Comparison of ENCODE assay signal across 8 cellular contexts in genomic region chr11:119120639-119121007, GRCh38. TPM values are rescaled to one million over a fixed set of nuclear protein-coding genes. Genes with fewer than 3 reads are reported as not detected.
DNase-seq lines count a peak whose midpoint lies in the region; ATAC-seq, FAIRE-seq and TF ChIP-seq lines count a peak whose summit lies in the region.

No MANE protein-coding gene starts in this region.

- in situ Hi-C loops in ACHN (cut with HindIII; ENCODE audit: low pct_ligation_motif_present, low pct_unique_long_range_greater_than_20kb, low sequenced_read_pairs), result no loop called here

- H3K4me3 ChIP-seq in Peyer's patch, result peak overlapping the region; percentile 73 to 94 (median 82)
- H3K4me3 ChIP-seq in epithelial cell of esophagus (ENCODE audit: low read length), result peak overlapping the region; percentile 96

- H3K9me3 ChIP-seq in Peyer's patch, result no peaks in the 10 kb centered on the region

- no peak for TF ChIP-seq POLR2A in Peyer's patch (IDR thresholded peaks at IDR 0.05)
- TF ChIP-seq POLR2A in GM12892 (IDR thresholded peaks at IDR 0.05; ENCODE audit: low read depth, low read length), result no peak

- FAIRE-seq in GM12892 (lab: Jason Lieb, UNC), result no peak

- no peaks in the 10 kb centered on the region for H3K27me3 Mint-ChIP-seq in activated T-cell treated with anti-CD3 and anti-CD28 coated beads, Interleukin-2, amount 50 U/mL, for 4 hours (ENCODE audit: low read depth)
- no peaks in the 10 kb centered on the region for H3K27me3 Mint-ChIP-seq in osteocyte (ENCODE audit: unreplicated experiment)

- peak overlapping the region; percentile 100 for H3K4me3 Mint-ChIP-seq in activated T-cell treated with anti-CD3 and anti-CD28 coated beads, Interleukin-2, amount 50 U/mL, for 4 hours
- peak overlapping the region; percentile 82 for H3K4me3 Mint-ChIP-seq in osteocyte (ENCODE audit: unreplicated experiment)

- H3K27me3 ChIP-seq in Peyer's patch, result no peaks in the 10 kb centered on the region

- H3K4me1 ChIP-seq in Peyer's patch, result peaks cover 0 to 16% (median 4%) of the 10 kb centered on the region in 4 donors

- peak overlapping the region; percentile 66 to 88 (median 86) for H3K27ac ChIP-seq in Peyer's patch

- no peaks in the 10 kb centered on the region for H3K9me3 Mint-ChIP-seq in activated T-cell treated with anti-CD3 and anti-CD28 coated beads, Interleukin-2, amount 50 U/mL, for 4 hours
- no peaks in the 10 kb centered on the region for H3K9me3 Mint-ChIP-seq in osteocyte (ENCODE audit: unreplicated experiment)

- no peak for DNase-seq in activated T-cell treated with anti-CD3 and anti-CD28 coated beads, Interleukin-2, amount 50 U/mL, for 4 hours
- DNase-seq in activated T-cell treated with anti-CD3 and anti-CD28 coated beads, Interleukin-2, amount 50 U/mL, for 1 hour, result no peak
- no peak for DNase-seq in Peyer's patch
- no peak for DNase-seq in epithelial cell of esophagus (ENCODE audit: low read depth)
- no peak for DNase-seq in osteocyte (ENCODE audit: extremely low spot score, unreplicated experiment)
- no peak for DNase-seq in GM12892 (ENCODE audit: insufficient read length)
- no peak for DNase-seq in ACHN

- no peak for ATAC-seq in activated T-cell treated with anti-CD3 and anti-CD28 coated beads, Interleukin-2, amount 50 U/mL, for 4 hours
- no peak for ATAC-seq in GM21825 (IDR thresholded peaks at IDR 0.05; ENCODE audit: unreplicated experiment)

- peaks cover 0 to 36% (median 0%) of the 10 kb centered on the region in 3 donors for H3K36me3 ChIP-seq in Peyer's patch

- H3K27ac Mint-ChIP-seq in osteocyte (ENCODE audit: unreplicated experiment), result peak overlapping the region; percentile 97

- H3K36me3 Mint-ChIP-seq in activated T-cell treated with anti-CD3 and anti-CD28 coated beads, Interleukin-2, amount 50 U/mL, for 4 hours (ENCODE audit: insufficient read depth), result peaks cover 16% of the 10 kb centered on the region
- H3K36me3 Mint-ChIP-seq in osteocyte (ENCODE audit: unreplicated experiment), result peaks cover 15% of the 10 kb centered on the region

- TF ChIP-seq CTCF in Peyer's patch (IDR thresholded peaks at IDR 0.05) (no peak), epithelial cell of esophagus (IDR thresholded peaks at IDR 0.05; ENCODE audit: insufficient read depth, low read depth, low read length, missing control alignments) (no peak), osteocyte (IDR thresholded peaks at IDR 0.05) (no peak)

- peaks cover 39% of the 10 kb centered on the region for H3K4me1 Mint-ChIP-seq in activated T-cell treated with anti-CD3 and anti-CD28 coated beads, Interleukin-2, amount 50 U/mL, for 4 hours (ENCODE audit: low read depth)
- peaks cover 25% of the 10 kb centered on the region for H3K4me1 Mint-ChIP-seq in osteocyte (ENCODE audit: unreplicated experiment)

RNA-seq across cellular contexts. Expression of gene HINFP, which starts 0.8 kb away (rescaled TPM):
- total RNA-seq in activated T-cell treated with anti-CD3 and anti-CD28 coated beads, Interleukin-2, amount 50 U/mL, for 4 hours, result 10 to 100 TPM; 20.1 to 26.2 (median 21.1) TPM
- total RNA-seq in Peyer's patch, result 10 to 100 TPM; 28.1 to 67.9 (median 49.0) TPM
- 26.1 and 27.6 TPM in 2 replicates for total RNA-seq in osteocyte
- polyA plus RNA-seq in GM12892 (2012; ENCODE audit: missing spikeins), result 19.3 TPM

RNA-seq across cellular contexts. Expression of gene C2CD2L, which starts 13.5 kb away (rescaled TPM):
- total RNA-seq in activated T-cell treated with anti-CD3 and anti-CD28 coated beads, Interleukin-2, amount 50 U/mL, for 4 hours, result 10 to 100 TPM; 22.0 to 24.7 (median 23.0) TPM
- total RNA-seq in Peyer's patch, result 100 to 1,000 TPM in 1 of 4 donors, 10 to 100 TPM in 3; 13.2 to 107 (median 81.8) TPM
- total RNA-seq in osteocyte, result 10.9 and 11.7 TPM in 2 replicates
- 4.0 TPM for polyA plus RNA-seq in GM12892 (2012; ENCODE audit: missing spikeins)

RNA-seq across cellular contexts. Expression of gene DPAGT1, which starts 19.0 kb away (rescaled TPM):
- total RNA-seq in activated T-cell treated with anti-CD3 and anti-CD28 coated beads, Interleukin-2, amount 50 U/mL, for 4 hours, result 10 to 100 TPM; 53.9 to 61.0 (median 60.9) TPM
- total RNA-seq in Peyer's patch (10 to 100 TPM; 10.7 to 38.6 (median 33.1) TPM), osteocyte (44.4 and 45.2 TPM in 2 replicates)
- polyA plus RNA-seq in GM12892 (2012; ENCODE audit: missing spikeins), result 16.9 TPM

RNA-seq across cellular contexts. Expression of gene ABCG4, which starts 28.2 kb away (rescaled TPM):
- under 1 TPM in 1 of 3 donors, not detected in 2; 0.38 TPM for total RNA-seq in activated T-cell treated with anti-CD3 and anti-CD28 coated beads, Interleukin-2, amount 50 U/mL, for 4 hours
- total RNA-seq in Peyer's patch (not detected), osteocyte (0.63 and 0.75 TPM in 2 replicates)
- polyA plus RNA-seq in GM12892 (2012; ENCODE audit: missing spikeins), result not detected

RNA-seq across cellular contexts. Expression of gene HMBS, which starts 35.9 kb away (rescaled TPM):
- total RNA-seq in activated T-cell treated with anti-CD3 and anti-CD28 coated beads, Interleukin-2, amount 50 U/mL, for 4 hours, result 10 to 100 TPM; 43.7 to 64.7 (median 60.1) TPM
- 10 to 100 TPM; 10.7 to 21.7 (median 15.0) TPM for total RNA-seq in Peyer's patch
- 15.7 and 18.6 TPM in 2 replicates for total RNA-seq in osteocyte
- polyA plus RNA-seq in GM12892 (2012; ENCODE audit: missing spikeins), result 28.2 TPM
